ENCODE assay signal across 19 cellular contexts in the genomic region with DNA sequence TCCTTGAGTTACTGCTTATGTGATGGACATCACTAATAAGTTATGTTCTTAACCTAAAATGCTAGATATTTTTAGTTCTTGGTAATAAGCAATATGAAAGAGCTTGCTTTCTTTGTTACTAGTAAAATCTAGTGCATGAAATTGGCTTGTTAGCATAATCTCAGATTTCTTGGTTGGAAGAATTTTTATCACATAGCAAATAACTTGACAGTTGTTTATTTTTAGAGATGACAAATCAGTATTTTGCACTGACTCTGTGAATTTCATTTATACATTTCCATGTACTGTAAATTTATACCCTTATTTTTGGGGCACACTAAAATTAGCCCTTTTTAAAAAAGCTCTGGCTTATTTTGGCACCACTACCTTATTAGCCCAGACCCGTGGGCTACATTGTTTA. TPM values are rescaled to one million over a fixed set of nuclear protein-coding genes. Genes with fewer than 3 reads are reported as not detected.
DNase-seq lines count a peak whose midpoint lies in the region; ATAC-seq and TF ChIP-seq lines count a peak whose summit lies in the region.
"Had no signal": no experiment of that assay in that cellular context is flagged by ENCODE, and none has a peak within 500 bp of the region (broad histone marks: within the 10 kb centered on the region; RNA-seq: fewer than 3 reads in every experiment).

No MANE protein-coding gene starts in this region.

- TF ChIP-seq POLR2A in heart left ventricle (IDR thresholded peaks at IDR 0.05) (no peak), suprapubic skin (IDR thresholded peaks at IDR 0.05) (no peak)

- DNase-seq in heart left ventricle, result no peak
- DNase-seq in right atrium auricular region (ENCODE audit: low spot score), result no peak
- DNase-seq in T-helper 17 cell, result no peak
- peak; percentile 43 for DNase-seq in fibroblast of peridontal ligament (ENCODE audit: extremely low read depth)
- DNase-seq in psoas muscle, result no peak
- no peak for DNase-seq in stimulated activated CD4-positive, alpha-beta T cell treated with anti-CD3 and anti-CD28 coated beads, Interleukin-4, amount 100 ng/mL, for 1 hour
- no peak for DNase-seq in suprapubic skin (ENCODE audit: low spot score in 2 of 2)
- DNase-seq: EL, KBM-7, NCI-H1417 treated with DMSO at 0.1 percent for 48 hours, NCI-H1930, NCI-H226, NCI-H524, NCI-H82, OCI-M1, SHP77 had no signal

- no peak for TF ChIP-seq EP300 in suprapubic skin (IDR thresholded peaks at IDR 0.05)

- no peak for TF ChIP-seq CTCF in heart left ventricle (IDR thresholded peaks at IDR 0.05)
- TF ChIP-seq CTCF in right atrium auricular region (IDR thresholded peaks at IDR 0.05), result no peak
- TF ChIP-seq CTCF in psoas muscle (IDR thresholded peaks at IDR 0.05), result no peak
- TF ChIP-seq CTCF in suprapubic skin (IDR thresholded peaks at IDR 0.05), result no peak

- intact Hi-C loops in heart left ventricle (cut with DNase I) (no loop called here), psoas muscle (cut with DNase I) (no loop called here)

- H3K27me3 Mint-ChIP-seq in T-helper 17 cell, result no peaks in the 10 kb centered on the region

- H3K27ac ChIP-seq in heart left ventricle (peak overlapping the region in 8 of 12 donors; percentile 1 to 62 (median 22)), right atrium auricular region (no peak overlapping the region), psoas muscle (peak overlapping the region; percentile 10), suprapubic skin (no peak overlapping the region)
- H3K27ac ChIP-seq: 22Rv1 had no signal

- H3K4me3 ChIP-seq in heart left ventricle (no peak overlapping the region), right atrium auricular region (no peak overlapping the region), psoas muscle (no peak overlapping the region), suprapubic skin (no peak overlapping the region)
- H3K4me3 ChIP-seq: GM12878 had no signal

- 14 to 32% (median 29%) methylated on average over 1 of the region's 1 CpG for WGBS in heart left ventricle, 4 donors
- 18 to 32% (median 22%) methylated on average over 1 of the region's 1 CpG for WGBS in psoas muscle, 3 donors
- WGBS in suprapubic skin, result 25% methylated on average over 1 of the region's 1 CpG

- no peak overlapping the region for H3K4me3 Mint-ChIP-seq in T-helper 17 cell

- H3K9me3 ChIP-seq in heart left ventricle (peaks cover 0 to 4% (median 0%) of the 10 kb centered on the region in 12 donors), right atrium auricular region (peaks cover 0 to 3% of the 10 kb centered on the region in 2 donors), T-helper 17 cell (ENCODE audit: control insufficient read depth, low read length, poor library complexity, severe bottlenecking) (peaks cover 2% of the 10 kb centered on the region), psoas muscle (peaks cover 2% of the 10 kb centered on the region), suprapubic skin (no peaks in the 10 kb centered on the region)

- ATAC-seq in heart left ventricle (no peak), T-helper 17 cell (no peak), psoas muscle (peak in 1 of 4 donors; percentile 69), GM21529 (IDR thresholded peaks at IDR 0.05; ENCODE audit: unreplicated experiment) (no peak)

- no peaks in the 10 kb centered on the region for H3K27me3 ChIP-seq in heart left ventricle
- no peaks in the 10 kb centered on the region for H3K27me3 ChIP-seq in right atrium auricular region
- H3K27me3 ChIP-seq in psoas muscle (ENCODE audit: insufficient read depth in 3 of 3, low read length in 2 of 3), result no peaks in the 10 kb centered on the region
- no peaks in the 10 kb centered on the region for H3K27me3 ChIP-seq in suprapubic skin

- H3K4me1 ChIP-seq in heart left ventricle (peaks cover 0 to 50% (median 30%) of the 10 kb centered on the region in 12 donors), right atrium auricular region (peaks cover 0 to 15% of the 10 kb centered on the region in 2 donors), psoas muscle (peaks cover 29% of the 10 kb centered on the region), suprapubic skin (peaks cover under 1% of the 10 kb centered on the region)

- H3K36me3 Mint-ChIP-seq in T-helper 17 cell (ENCODE audit: low read depth), result peaks cover under 1% of the 10 kb centered on the region

- H3K36me3 ChIP-seq in heart left ventricle (no peaks in the 10 kb centered on the region), right atrium auricular region (no peaks in the 10 kb centered on the region), psoas muscle (ENCODE audit: insufficient read depth in 1 of 2, low read depth in 1 of 2) (no peaks in the 10 kb centered on the region), suprapubic skin (no peaks in the 10 kb centered on the region)

- peaks cover 12% of the 10 kb centered on the region for H3K4me1 Mint-ChIP-seq in T-helper 17 cell

- peak overlapping the region; percentile 1 for H3K27ac Mint-ChIP-seq in T-helper 17 cell

RNA-seq across cellular contexts. Expression of a gene that starts 45.6 kb away (rescaled TPM):
- 10 to 100 TPM; 32.6 to 70.2 (median 46.9) TPM for total RNA-seq in heart left ventricle
- polyA plus RNA-seq in heart left ventricle, result 10 to 100 TPM in 1 of 2 donors, 1 to 10 TPM in 1; 9.8 to 22.9 TPM
- 10 to 100 TPM; 13.2 to 14.3 TPM for total RNA-seq in right atrium auricular region
- 10 to 100 TPM in 1 of 2 donors, 1 to 10 TPM in 1; 6.7 to 18.2 TPM for total RNA-seq in T-helper 17 cell
- total RNA-seq in psoas muscle, result 10 to 100 TPM in 1 of 4 donors, 1 to 10 TPM in 3; 5.5 to 18.8 (median 8.2) TPM
- 1 to 10 TPM; 4.2 to 6.0 (median 4.4) TPM for polyA plus RNA-seq in psoas muscle
- total RNA-seq in suprapubic skin, result 10 to 100 TPM; 10.3 to 20.6 (median 17.7) TPM

Comparison
In these comparisons a context has a peak if more than half of its experiments do, and no peak if none do; other contexts are left out.
1. H3K27ac ChIP-seq: peak in heart left ventricle (8 of 12) and psoas muscle (single experiment); none in right atrium auricular region (0 of 2) and suprapubic skin (single experiment).